ENCODE assay signal across 26 cellular contexts in genomic region chr14:97499790-97500481, GRCh38.
"Had no signal": no experiment of that assay in that cellular context is flagged by ENCODE, and none has a peak within 500 bp of the region (broad histone marks: within the 10 kb centered on the region; RNA-seq: fewer than 3 reads in every experiment).

No MANE protein-coding gene starts in this region.

- H3K27ac Mint-ChIP-seq: activated CD4-positive, alpha-beta T cell treated with anti-CD3 and anti-CD28 coated beads, Interleukin-2, amount 10 ng/mL, durations not matched to agents 24 days and 14 days; activated CD8-positive, alpha-beta memory T cell treated with anti-CD3 and anti-CD28 coated beads, Interleukin-2, amount 10 ng/mL, durations not matched to agents 7 days and 5 days; activated CD8-positive, alpha-beta T cell treated with anti-CD3 and anti-CD28 coated beads for 36 hours; activated naive CD4-positive, alpha-beta T cell treated with anti-CD3 and anti-CD28 coated beads, Interleukin-2, amount 10 ng/mL, durations not matched to agents 7 days and 5 days; activated naive CD8-positive, alpha-beta T cell treated with anti-CD3 and anti-CD28 coated beads, Interleukin-2, amount 50 U/mL, for 24 hours; naive B cell; T-helper 17 cell had no signal

- H3K36me3 ChIP-seq: lower lobe of right lung, sigmoid colon, spleen, upper lobe of left lung had no signal

- ATAC-seq: activated CD4-positive, CD25-positive, alpha-beta regulatory T cell treated with anti-CD3 and anti-CD28 coated beads, Interleukin-2, amount 50 U/mL, for 24 hours; activated CD8-positive, alpha-beta memory T cell treated with anti-CD3 and anti-CD28 coated beads, Interleukin-2, amount 10 ng/mL, durations not matched to agents 7 days and 5 days; activated CD8-positive, alpha-beta T cell treated with anti-CD3 and anti-CD28 coated beads for 36 hours; activated naive CD8-positive, alpha-beta T cell treated with anti-CD3 and anti-CD28 coated beads, Interleukin-2, amount 50 U/mL, for 24 hours; body of pancreas; T-helper 17 cell had no signal

- H3K27ac ChIP-seq: body of pancreas, lower lobe of right lung, sigmoid colon, spleen, upper lobe of left lung, VCaP had no signal

- H3K4me1 ChIP-seq: body of pancreas, lower lobe of right lung, sigmoid colon, spleen, upper lobe of left lung had no signal

- H3K9me3 ChIP-seq: body of pancreas, lower lobe of right lung, sigmoid colon, spleen, upper lobe of left lung had no signal

- H3K4me3 ChIP-seq: body of pancreas, lower lobe of right lung, sigmoid colon, spleen, upper lobe of left lung had no signal

- H3K9me3 Mint-ChIP-seq: activated CD8-positive, alpha-beta T cell treated with anti-CD3 and anti-CD28 coated beads for 36 hours; activated naive CD8-positive, alpha-beta T cell treated with anti-CD3 and anti-CD28 coated beads, Interleukin-2, amount 50 U/mL, for 24 hours; neural crest cell had no signal

- H3K27me3 ChIP-seq: body of pancreas, sigmoid colon, spleen, upper lobe of left lung had no signal

- H3K36me3 Mint-ChIP-seq: activated CD8-positive, alpha-beta memory T cell treated with anti-CD3 and anti-CD28 coated beads, Interleukin-2, amount 10 ng/mL, durations not matched to agents 7 days and 5 days; activated naive CD4-positive, alpha-beta T cell treated with anti-CD3 and anti-CD28 coated beads, Interleukin-2, amount 10 ng/mL, durations not matched to agents 7 days and 5 days; naive B cell had no signal

- DNase-seq: activated CD4-positive, alpha-beta T cell treated with anti-CD3 and anti-CD28 coated beads, Interleukin-2, amount 10 ng/mL, durations not matched to agents 24 days and 14 days; activated CD8-positive, alpha-beta memory T cell treated with anti-CD3 and anti-CD28 coated beads, Interleukin-2, amount 10 ng/mL, durations not matched to agents 7 days and 5 days; activated CD8-positive, alpha-beta T cell treated with anti-CD3 and anti-CD28 coated beads for 36 hours; activated effector memory CD4-positive, alpha-beta T cell treated with anti-CD3 and anti-CD28 coated beads, Interleukin-2, amount 50 U/mL, for 16 hours; activated naive CD4-positive, alpha-beta T cell treated with anti-CD3 and anti-CD28 coated beads, Interleukin-2, amount 10 ng/mL, durations not matched to agents 7 days and 5 days; activated naive CD8-positive, alpha-beta T cell treated with anti-CD3 and anti-CD28 coated beads, Interleukin-2, amount 50 U/mL, for 24 hours; activated T-cell treated with anti-CD3 and anti-CD28 coated beads for 4 hours; body of pancreas; central memory CD4-positive, alpha-beta T cell; dermis blood vessel endothelial cell; effector memory CD4-positive, alpha-beta T cell; kidney; lower lobe of right lung; naive B cell; posterior cingulate gyrus; retina; sigmoid colon; spleen; stimulated activated CD4-positive, alpha-beta T cell treated with anti-CD3 and anti-CD28 coated beads, Interleukin-4, amount 100 ng/mL, for 1 hour; stimulated activated naive CD4-positive, alpha-beta T cell; SW 1271; T-helper 17 cell; upper lobe of left lung had no signal
